Comparison of ENCODE assay signal across 19 cellular contexts in the genomic region with DNA sequence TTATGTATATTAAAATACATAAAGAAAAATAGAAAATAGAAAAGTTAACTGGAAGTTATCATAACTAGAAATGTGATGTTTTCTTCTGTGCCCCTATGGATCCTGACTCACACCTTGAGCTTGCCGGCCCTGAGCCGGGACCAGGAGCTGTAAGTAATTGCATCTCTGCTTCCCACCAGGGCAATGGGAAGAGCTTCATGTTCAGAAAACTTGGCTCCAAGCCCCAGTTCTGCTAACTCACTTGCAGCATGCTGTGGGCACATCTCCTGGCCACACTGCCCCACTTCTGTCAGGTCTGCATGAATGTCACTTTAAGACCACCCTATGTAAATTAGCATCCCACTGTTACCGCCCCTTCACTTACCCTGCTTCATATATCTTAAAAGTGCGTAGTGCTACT. TPM values are rescaled to one million over a fixed set of nuclear protein-coding genes. Genes with fewer than 3 reads are reported as not detected.
DNase-seq lines count a peak whose midpoint lies in the region; TF ChIP-seq lines count a peak whose summit lies in the region.
"Had no signal": no experiment of that assay in that cellular context is flagged by ENCODE, and none has a peak within 500 bp of the region (broad histone marks: within the 10 kb centered on the region; RNA-seq: fewer than 3 reads in every experiment).

No MANE protein-coding gene starts in this region.

- WGBS in smooth muscle cell (ENCODE audit: low lambda C conversion rate), result 96% methylated on average over 4 of the region's 4 CpGs

- peaks cover 10% of the 10 kb centered on the region for H3K27me3 Mint-ChIP-seq in activated T-helper 1 cell treated with anti-CD3 and anti-CD28 coated beads, Interleukin-12 subunit alpha, Interleukin-12 subunit beta, Interleukin-2, Interleukin-4 antibody, amounts not matched to agents 30 ng/mL and 10 ng/mL and 1 ng/mL, durations not matched to agents 14 hours and 24 hours and 36 hours (ENCODE audit: insufficient read depth)
- H3K27me3 Mint-ChIP-seq: CD4-positive, alpha-beta T cell; CD8-positive, alpha-beta memory T cell had no signal

- H3K9me3 ChIP-seq in BE2C, result no peaks in the 10 kb centered on the region
- H3K9me3 ChIP-seq in smooth muscle cell (replicated peaks; ENCODE audit: low read depth), result no peaks in the 10 kb centered on the region
- H3K9me3 ChIP-seq: BLaER1 treated with 17β-estradiol and CSF1 and Interleukin-3, amounts not matched to agents 10 nM and 100 nM had no signal

- H3K79me2 ChIP-seq in smooth muscle cell (ENCODE audit: low read depth), result no peaks in the 10 kb centered on the region

- no peak overlapping the region for H3K4me2 ChIP-seq in smooth muscle cell
- H3K4me2 ChIP-seq: BLaER1 treated with 17β-estradiol and CSF1 and Interleukin-3, amounts not matched to agents 10 nM and 100 nM; GM23338 had no signal

- no peaks in the 10 kb centered on the region for H3K27me3 ChIP-seq in BE2C
- no peaks in the 10 kb centered on the region for H3K27me3 ChIP-seq in smooth muscle cell (ENCODE audit: low read depth)
- H3K27me3 ChIP-seq: BLaER1 treated with 17β-estradiol and CSF1 and Interleukin-3, amounts not matched to agents 10 nM and 100 nM had no signal

- H3K4me3 Mint-ChIP-seq in activated T-helper 1 cell treated with anti-CD3 and anti-CD28 coated beads, Interleukin-12 subunit alpha, Interleukin-12 subunit beta, Interleukin-2, Interleukin-4 antibody, amounts not matched to agents 30 ng/mL and 10 ng/mL and 1 ng/mL, durations not matched to agents 14 hours and 24 hours and 36 hours, result no peak overlapping the region
- H3K4me3 Mint-ChIP-seq: B cell; CD14-positive monocyte; CD4-positive, alpha-beta T cell; GM23338; H9 had no signal

- H3K9ac ChIP-seq in smooth muscle cell (ENCODE audit: low read depth), result no peak overlapping the region
- H3K9ac ChIP-seq: BLaER1 treated with 17β-estradiol and CSF1 and Interleukin-3, amounts not matched to agents 10 nM and 100 nM had no signal

- no peak overlapping the region for H3K27ac ChIP-seq in smooth muscle cell (ENCODE audit: low read depth)

- in situ Hi-C loops in G401 (cut with HindIII; ENCODE audit: low sequenced_read_pairs), result no loop called here

- peak overlapping the region; percentile 40 for H3K27ac Mint-ChIP-seq in activated T-helper 1 cell treated with anti-CD3 and anti-CD28 coated beads, Interleukin-12 subunit alpha, Interleukin-12 subunit beta, Interleukin-2, Interleukin-4 antibody, amounts not matched to agents 30 ng/mL and 10 ng/mL and 1 ng/mL, durations not matched to agents 14 hours and 24 hours and 36 hours
- H3K27ac Mint-ChIP-seq: B cell; CD4-positive, alpha-beta T cell; GM23338; H9 had no signal

- H3K4me1 ChIP-seq in BE2C (peaks cover 31% of the 10 kb centered on the region), smooth muscle cell (ENCODE audit: low read depth) (no peaks in the 10 kb centered on the region)

- no peaks in the 10 kb centered on the region for H3K36me3 Mint-ChIP-seq in activated T-helper 1 cell treated with anti-CD3 and anti-CD28 coated beads, Interleukin-12 subunit alpha, Interleukin-12 subunit beta, Interleukin-2, Interleukin-4 antibody, amounts not matched to agents 30 ng/mL and 10 ng/mL and 1 ng/mL, durations not matched to agents 14 hours and 24 hours and 36 hours (ENCODE audit: low read depth)
- H3K36me3 Mint-ChIP-seq: CD14-positive monocyte had no signal

- H4K20me1 ChIP-seq in smooth muscle cell (ENCODE audit: low read depth), result no peaks in the 10 kb centered on the region
- H4K20me1 ChIP-seq: BLaER1 treated with 17β-estradiol and CSF1 and Interleukin-3, amounts not matched to agents 10 nM and 100 nM had no signal

- peaks cover 26% of the 10 kb centered on the region for H3K4me1 Mint-ChIP-seq in activated T-helper 1 cell treated with anti-CD3 and anti-CD28 coated beads, Interleukin-12 subunit alpha, Interleukin-12 subunit beta, Interleukin-2, Interleukin-4 antibody, amounts not matched to agents 30 ng/mL and 10 ng/mL and 1 ng/mL, durations not matched to agents 14 hours and 24 hours and 36 hours (ENCODE audit: low read depth)

- intact Hi-C loops in activated T-helper 1 cell treated with anti-CD3 and anti-CD28 coated beads, Interleukin-12 subunit alpha, Interleukin-12 subunit beta, Interleukin-2, Interleukin-4 antibody, amounts not matched to agents 30 ng/mL and 10 ng/mL and 1 ng/mL, durations not matched to agents 14 hours and 24 hours and 36 hours (cut with micrococcal nuclease), result no loop called here

- H3K4me3 ChIP-seq in BE2C (ENCODE audit: low read depth, low read length) (no peak overlapping the region), smooth muscle cell (no peak overlapping the region)
- H3K4me3 ChIP-seq: BLaER1 treated with 17β-estradiol and CSF1 and Interleukin-3, amounts not matched to agents 10 nM and 100 nM; GM23338 had no signal

- peaks cover 14% of the 10 kb centered on the region for H3K36me3 ChIP-seq in BE2C
- no peaks in the 10 kb centered on the region for H3K36me3 ChIP-seq in smooth muscle cell (ENCODE audit: low read depth)
- H3K36me3 ChIP-seq: BLaER1 treated with 17β-estradiol and CSF1 and Interleukin-3, amounts not matched to agents 10 nM and 100 nM had no signal

- H3K9me3 Mint-ChIP-seq in activated T-helper 1 cell treated with anti-CD3 and anti-CD28 coated beads, Interleukin-12 subunit alpha, Interleukin-12 subunit beta, Interleukin-2, Interleukin-4 antibody, amounts not matched to agents 30 ng/mL and 10 ng/mL and 1 ng/mL, durations not matched to agents 14 hours and 24 hours and 36 hours, result no peaks in the 10 kb centered on the region
- H3K9me3 Mint-ChIP-seq: CD4-positive, alpha-beta T cell; CD8-positive, alpha-beta memory T cell; GM23338; H9 had no signal

- no peak for TF ChIP-seq CTCF in BE2C (IDR thresholded peaks at IDR 0.05; ENCODE audit: low read depth, low read length)
- TF ChIP-seq CTCF in smooth muscle cell (IDR thresholded peaks at IDR 0.05; ENCODE audit: borderline replicate concordance, insufficient read depth, poor library complexity, severe bottlenecking), result no peak

- H3F3A ChIP-seq in smooth muscle cell (ENCODE audit: low read depth), result no peaks in the 10 kb centered on the region

- no peak overlapping the region for H2AFZ ChIP-seq in smooth muscle cell (ENCODE audit: low read depth)
- H2AFZ ChIP-seq: GM23338 had no signal

- DNase-seq in BE2C (peak; percentile 52), G401 (ENCODE audit: low spot score) (peak; percentile 54), smooth muscle cell (lab: John Stamatoyannopoulos, UW; ENCODE audit: unreplicated experiment) (no peak), SIG-M5 treated with dmso at 0.1 percent for 504 hours (lab: John Stamatoyannopoulos, UW; ENCODE audit: unreplicated experiment) (no peak)
- DNase-seq in activated T-helper 1 cell treated with anti-CD3 and anti-CD28 coated beads, Interleukin-12 subunit alpha, Interleukin-12 subunit beta, Interleukin-2, Interleukin-4 antibody, amounts not matched to agents 30 ng/mL and 10 ng/mL and 1 ng/mL, durations not matched to agents 14 hours and 24 hours and 36 hours (ENCODE audit: low spot score), result no peak
- DNase-seq in activated CD4-positive, alpha-beta T cell treated with anti-CD3 and anti-CD28 coated beads for 48 hours, result no peak
- DNase-seq: Calu3; CD4-positive, alpha-beta T cell; CD8-positive, alpha-beta memory T cell; DMS79; EL; GF-D8; H9 had no signal

RNA-seq across cellular contexts. Expression of a gene that starts 37.2 kb away (rescaled TPM):
- 116 TPM for polyA plus RNA-seq in BE2C (2012; ENCODE audit: insufficient read depth, insufficient read length, low read depth)
- not detected in 2 replicates for total RNA-seq in G401 (2014; rRNA removed; shearing (Covaris generic))
- 1.7 and 2.0 TPM in 2 replicates for total RNA-seq in activated T-helper 1 cell treated with anti-CD3 and anti-CD28 coated beads, Interleukin-12 subunit alpha, Interleukin-12 subunit beta, Interleukin-2, Interleukin-4 antibody, amounts not matched to agents 30 ng/mL and 10 ng/mL and 1 ng/mL, durations not matched to agents 14 hours and 24 hours and 36 hours
- 3.7 and 4.8 TPM in 2 replicates for total RNA-seq in smooth muscle cell
- polyA plus RNA-seq in smooth muscle cell, result 1.7 and 2.3 TPM in 2 replicates
- total RNA-seq: A172, A673, Calu3 had no signal
- polyA plus RNA-seq: CD14-positive monocyte had no signal

Comparison
In these comparisons a context has a peak if more than half of its experiments do, and no peak if none do; other contexts are left out.
1. DNase-seq: peak in BE2C (single experiment) and G401 (single experiment); none in activated T-helper 1 cell treated with anti-CD3 and anti-CD28 coated beads, Interleukin-12 subunit alpha, Interleukin-12 subunit beta, Interleukin-2, Interleukin-4 antibody, amounts not matched to agents 30 ng/mL and 10 ng/mL and 1 ng/mL, durations not matched to agents 14 hours and 24 hours and 36 hours (single experiment), smooth muscle cell (single experiment), activated CD4-positive, alpha-beta T cell treated with anti-CD3 and anti-CD28 coated beads for 48 hours (single experiment) and SIG-M5 treated with dmso at 0.1 percent for 504 hours (single experiment).